In the genomic region with DNA sequence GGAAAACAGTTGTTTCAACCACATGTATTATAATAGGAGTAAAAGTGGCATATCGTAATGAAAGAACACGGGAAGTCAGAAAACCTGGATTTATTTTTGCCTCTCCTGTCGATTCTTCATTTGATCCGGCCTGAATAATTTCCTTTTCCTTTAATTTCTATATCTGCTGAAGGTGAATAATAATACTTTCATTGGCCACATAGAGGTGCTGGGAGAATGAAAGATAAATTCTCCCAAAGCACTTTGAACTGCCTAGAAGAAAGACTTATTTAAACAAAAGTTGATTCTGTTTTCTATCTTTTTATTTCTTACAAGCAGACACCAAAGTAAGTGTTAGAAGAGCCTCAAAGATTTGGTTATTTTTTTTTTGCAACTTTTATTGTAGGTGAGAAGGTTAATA, we compare ENCODE assay signal across 23 cellular contexts.
A peak's percentile ranks its signal among the peaks of the same experiment; 100 is the strongest.
DNase-seq lines count a peak whose midpoint lies in the region; ATAC-seq and TF ChIP-seq lines count a peak whose summit lies in the region.
"Had no signal": no experiment of that assay in that cellular context is flagged by ENCODE, and none has a peak within 500 bp of the region (broad histone marks: within the 10 kb centered on the region; RNA-seq: fewer than 3 reads in every experiment).

No MANE protein-coding gene starts in this region.

- POLR2A ChIA-PET in SK-N-SH (lab: Yijun Ruan, JAX) = no interaction called here

- no peaks in the 10 kb centered on the region for H3K4me1 Mint-ChIP-seq in CD14-positive monocyte
- H3K4me1 Mint-ChIP-seq: B cell; stimulated activated naive B cell treated with anti-CD40 and anti-IgM and Interleukin-4, amounts not matched to agents 10 μg/mL and 1 μg/mL and 100 μg/mL, for 72 hours had no signal

- H3F3A ChIP-seq in SK-N-SH (replicated peaks; ENCODE audit: insufficient read depth) = no peaks in the 10 kb centered on the region

- H3K9me3 ChIP-seq in SK-N-SH = no peaks in the 10 kb centered on the region
- no peaks in the 10 kb centered on the region for H3K9me3 ChIP-seq in muscle layer of colon (ENCODE audit: low read length)
- H3K9me3 ChIP-seq in uterus = no peaks in the 10 kb centered on the region

- intact Hi-C loops in uterus (cut with DNase I; ENCODE audit: low total_unique reads) = no loop called here
- intact Hi-C loops in CD14-positive monocyte (cut with micrococcal nuclease) = no loop called here

- H3K27ac Mint-ChIP-seq in CD14-positive monocyte = no peak overlapping the region
- H3K27ac Mint-ChIP-seq: B cell; effector memory CD8-positive, alpha-beta T cell; nephron progenitor cell; stimulated activated naive B cell treated with anti-CD40 and anti-IgM and Interleukin-4, amounts not matched to agents 10 μg/mL and 1 μg/mL and 100 μg/mL, for 72 hours had no signal

- H3K36me3 ChIP-seq in SK-N-SH (replicated peaks in 1 of 2; ENCODE audit: control insufficient read depth in 1 of 2, insufficient read depth in 2 of 2, low read length in 1 of 2) (no peaks in the 10 kb centered on the region), muscle layer of colon (ENCODE audit: insufficient read depth, low read length) (no peaks in the 10 kb centered on the region), uterus (no peaks in the 10 kb centered on the region)
- H3K36me3 ChIP-seq: brain microvascular endothelial cell had no signal

- H3K9me3 Mint-ChIP-seq in CD14-positive monocyte = peaks cover 0 to 3% (median 0%) of the 10 kb centered on the region in 7 donors

- H3K4me1 ChIP-seq in SK-N-SH (ENCODE audit: control insufficient read depth in 1 of 2, insufficient read depth in 2 of 2, low read depth in 1 of 2, low read length in 1 of 2) (peaks cover 0 to 10% of the 10 kb centered on the region in 2 experiments; a peak in 2 of 4 replicates), muscle layer of colon (ENCODE audit: insufficient read depth, low read length) (peaks cover 59% of the 10 kb centered on the region), uterus (peaks cover 0 to 13% of the 10 kb centered on the region in 2 donors)

- DNase-seq in SK-N-SH (no peak), epithelial cell of prostate (ENCODE audit: low read depth, low spot score) (no peak), uterus (no peak), nucleus accumbens (lab: John Stamatoyannopoulos, UW) (no peak), NAMALWA (ENCODE audit: low spot score) (no peak), CD14-positive monocyte (ENCODE audit: low spot score) (no peak)
- DNase-seq: activated CD8-positive, alpha-beta memory T cell treated with anti-CD3 and anti-CD28 coated beads, Interleukin-2, amount 50 U/mL, for 48 hours; brain microvascular endothelial cell; COR-L47; effector memory CD8-positive, alpha-beta T cell; glutamatergic neuron; Kasumi-1; NCI-H1092 treated with DMSO at 0.1 percent for 48 hours; NCI-H2081; NCI-H446; nephron progenitor cell; stimulated activated CD4-positive, alpha-beta T cell treated with anti-CD3 and anti-CD28 coated beads, Interleukin-1b, Interleukin-23, amount 100 ng/mL, for 48 hours; stimulated activated naive B cell treated with anti-CD40 and anti-IgM and Interleukin-4, amounts not matched to agents 10 μg/mL and 1 μg/mL and 100 μg/mL, for 72 hours had no signal

- WGBS in SK-N-SH (ENCODE audit: low lambda C conversion rate) = 97% methylated on average over 4 of the region's 4 CpGs

- no peaks in the 10 kb centered on the region for H3K36me3 Mint-ChIP-seq in CD14-positive monocyte

- no peak overlapping the region for H3K4me3 ChIP-seq in SK-N-SH (ENCODE audit: low read depth in 2 of 2, low read length in 1 of 2)
- H3K4me3 ChIP-seq in muscle layer of colon (ENCODE audit: low read depth in 1 of 2, low read length in 2 of 2) = no peak overlapping the region
- H3K4me3 ChIP-seq in uterus = no peak overlapping the region

- H3K27me3 ChIP-seq in SK-N-SH (ENCODE audit: insufficient read depth) (no peaks in the 10 kb centered on the region), muscle layer of colon (ENCODE audit: control insufficient read depth in 1 of 2, insufficient read depth in 2 of 2, low read length in 2 of 2) (no peaks in the 10 kb centered on the region), uterus (no peaks in the 10 kb centered on the region)
- H3K27me3 ChIP-seq: brain microvascular endothelial cell had no signal

- peak; percentile 14; the same call in 1 of the 2 replicates for TF ChIP-seq RAD21 in SK-N-SH (IDR thresholded peaks at IDR 0.05; ENCODE audit: low read length)

- H3K9me2 ChIP-seq in SK-N-SH = no peaks in the 10 kb centered on the region

- no peak for TF ChIP-seq CTCF in SK-N-SH (IDR thresholded peaks at IDR 0.05)
- no peak for TF ChIP-seq CTCF in uterus (IDR thresholded peaks at IDR 0.05)
- no peak for TF ChIP-seq CTCF in CD14-positive monocyte (IDR thresholded peaks at IDR 0.05)

- H3K9ac ChIP-seq in SK-N-SH (no peak overlapping the region), muscle layer of colon (ENCODE audit: low read length) (no peak overlapping the region)

- CTCF ChIA-PET in SK-N-SH (lab: Yijun Ruan, JAX) = interaction anchor here (1.4 kb wide), 1 partner anchor 630 kb away, joined by 4 read pairs; no protein-coding TSS in a partner anchor

- no peak for ATAC-seq in SK-N-SH treated with all-trans-retinoic acid at 6 μM for 48 hours
- ATAC-seq: effector memory CD8-positive, alpha-beta T cell; stimulated activated naive B cell treated with anti-CD40 and anti-IgM and Interleukin-4, amounts not matched to agents 10 μg/mL and 1 μg/mL and 100 μg/mL, for 72 hours had no signal

- H2AFZ ChIP-seq in SK-N-SH (ENCODE audit: low read depth) = no peak overlapping the region

- H3K27ac ChIP-seq in SK-N-SH (ENCODE audit: low read depth in 2 of 2, low read length in 1 of 2) = peak overlapping the region in 1 of 2 experiments; percentile 24; a peak in 1 of 4 replicates
- H3K27ac ChIP-seq in epithelial cell of prostate = peak overlapping the region; percentile 74
- H3K27ac ChIP-seq in muscle layer of colon (ENCODE audit: low read depth, low read length) = peak overlapping the region; percentile 48
- H3K27ac ChIP-seq in uterus = peak overlapping the region; percentile 58 to 86
- H3K27ac ChIP-seq: 22Rv1, brain microvascular endothelial cell, VCaP had no signal

- H3K79me2 ChIP-seq in SK-N-SH (ENCODE audit: insufficient read depth) = no peaks in the 10 kb centered on the region

- TF ChIP-seq EP300 in SK-N-SH (IDR thresholded peaks at IDR 0.05; ENCODE audit: borderline replicate concordance in 1 of 2, low read depth in 1 of 2, low read length in 1 of 2) = no peak

- no peak for TF ChIP-seq POLR2A in uterus (IDR thresholded peaks at IDR 0.05)

- H3K4me2 ChIP-seq in SK-N-SH = no peak overlapping the region

- no peak overlapping the region for H3K4me3 Mint-ChIP-seq in CD14-positive monocyte
- H3K4me3 Mint-ChIP-seq: B cell; effector memory CD8-positive, alpha-beta T cell; nephron progenitor cell; stimulated activated naive B cell treated with anti-CD40 and anti-IgM and Interleukin-4, amounts not matched to agents 10 μg/mL and 1 μg/mL and 100 μg/mL, for 72 hours had no signal

- H3K27me3 Mint-ChIP-seq in CD14-positive monocyte (ENCODE audit: low read depth in 3 of 3) = no peaks in the 10 kb centered on the region
- H3K27me3 Mint-ChIP-seq: B cell; effector memory CD8-positive, alpha-beta T cell; stimulated activated naive B cell treated with anti-CD40 and anti-IgM and Interleukin-4, amounts not matched to agents 10 μg/mL and 1 μg/mL and 100 μg/mL, for 72 hours had no signal

- H4K20me1 ChIP-seq in SK-N-SH (ENCODE audit: insufficient read depth) = no peaks in the 10 kb centered on the region

TF ChIP-seq in SK-N-SH, 30 proteins besides CTCF, POLR2A, EP300 and RAD21:
- TF ChIP-seq FOXM1 (IDR thresholded peaks at IDR 0.05; ENCODE audit: low read depth) = no peak
- no peak for TF ChIP-seq JUND (IDR thresholded peaks at IDR 0.05)
- TF ChIP-seq, protein P1, sequence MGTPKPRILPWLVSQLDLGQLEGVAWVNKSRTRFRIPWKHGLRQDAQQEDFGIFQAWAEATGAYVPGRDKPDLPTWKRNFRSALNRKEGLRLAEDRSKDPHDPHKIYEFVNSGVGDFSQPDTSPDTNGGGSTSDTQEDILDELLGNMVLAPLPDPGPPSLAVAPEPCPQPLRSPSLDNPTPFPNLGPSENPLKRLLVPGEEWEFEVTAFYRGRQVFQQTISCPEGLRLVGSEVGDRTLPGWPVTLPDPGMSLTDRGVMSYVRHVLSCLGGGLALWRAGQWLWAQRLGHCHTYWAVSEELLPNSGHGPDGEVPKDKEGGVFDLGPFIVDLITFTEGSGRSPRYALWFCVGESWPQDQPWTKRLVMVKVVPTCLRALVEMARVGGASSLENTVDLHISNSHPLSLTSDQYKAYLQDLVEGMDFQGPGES (IDR thresholded peaks at IDR 0.05; ENCODE audit: low read depth, low read length) = no peak
TF ChIP-seq in SK-N-SH: peak in this region for 0.

TF ChIP-seq in SK-N-SH treated with all-trans-retinoic acid at 6 μM for 48 hours, 23 proteins besides CTCF, POLR2A, EP300 and RAD21:
- TF ChIP-seq ZNF565 (CRISPR knock-in tag; conservative IDR thresholded peaks at IDR 0.05; ENCODE audit: low read depth) (no peak), RARB (CRISPR knock-in tag; IDR thresholded peaks at IDR 0.05) (no peak), OSR1 (CRISPR knock-in tag; IDR thresholded peaks at IDR 0.05) (no peak), ARNTL (CRISPR knock-in tag; IDR thresholded peaks at IDR 0.05; ENCODE audit: borderline replicate concordance, low read depth) (no peak)
- TF ChIP-seq, protein P2, sequence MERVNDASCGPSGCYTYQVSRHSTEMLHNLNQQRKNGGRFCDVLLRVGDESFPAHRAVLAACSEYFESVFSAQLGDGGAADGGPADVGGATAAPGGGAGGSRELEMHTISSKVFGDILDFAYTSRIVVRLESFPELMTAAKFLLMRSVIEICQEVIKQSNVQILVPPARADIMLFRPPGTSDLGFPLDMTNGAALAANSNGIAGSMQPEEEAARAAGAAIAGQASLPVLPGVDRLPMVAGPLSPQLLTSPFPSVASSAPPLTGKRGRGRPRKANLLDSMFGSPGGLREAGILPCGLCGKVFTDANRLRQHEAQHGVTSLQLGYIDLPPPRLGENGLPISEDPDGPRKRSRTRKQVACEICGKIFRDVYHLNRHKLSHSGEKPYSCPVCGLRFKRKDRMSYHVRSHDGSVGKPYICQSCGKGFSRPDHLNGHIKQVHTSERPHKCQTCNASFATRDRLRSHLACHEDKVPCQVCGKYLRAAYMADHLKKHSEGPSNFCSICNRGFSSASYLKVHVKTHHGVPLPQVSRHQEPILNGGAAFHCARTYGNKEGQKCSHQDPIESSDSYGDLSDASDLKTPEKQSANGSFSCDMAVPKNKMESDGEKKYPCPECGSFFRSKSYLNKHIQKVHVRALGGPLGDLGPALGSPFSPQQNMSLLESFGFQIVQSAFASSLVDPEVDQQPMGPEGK (CRISPR knock-in tag; IDR thresholded peaks at IDR 0.05; ENCODE audit: borderline replicate concordance) = no peak
